ENCODE assay signal across 19 cellular contexts in genomic region chr1:234737210-234737761, GRCh38.
"Had no signal": no experiment of that assay in that cellular context is flagged by ENCODE, and none has a peak within 500 bp of the region (broad histone marks: within the 10 kb centered on the region; RNA-seq: fewer than 3 reads in every experiment).

No MANE protein-coding gene starts in this region.

- H3K36me3 ChIP-seq: adrenal gland, left ventricle myocardium inferior, neutrophil, right lobe of liver, thoracic aorta, upper lobe of left lung had no signal

- H3K36me3 Mint-ChIP-seq: stimulated activated effector memory CD8-positive, alpha-beta T cell treated with anti-CD3 and anti-CD28 coated beads, Interleukin-12 subunit alpha, Interleukin-12 subunit beta, amount 100 ng/mL, for 72 hours had no signal

- H3K9me3 Mint-ChIP-seq: activated CD4-positive, alpha-beta T cell treated with anti-CD3 and anti-CD28 coated beads, Interleukin-2, amount 10 ng/mL, durations not matched to agents 24 days and 14 days; activated naive CD4-positive, alpha-beta T cell treated with anti-CD3 and anti-CD28 coated beads, Interleukin-2, amount 50 U/mL, for 72 hours; stimulated activated effector memory CD8-positive, alpha-beta T cell treated with anti-CD3 and anti-CD28 coated beads, Interleukin-12 subunit alpha, Interleukin-12 subunit beta, amount 100 ng/mL, for 72 hours had no signal

- ATAC-seq: activated CD8-positive, alpha-beta T cell treated with anti-CD3 and anti-CD28 coated beads, Interleukin-2, amount 10 ng/mL, durations not matched to agents 7 days and 5 days; activated naive CD4-positive, alpha-beta T cell treated with anti-CD3 and anti-CD28 coated beads, Interleukin-2, amount 50 U/mL, for 72 hours; right lobe of liver; stimulated activated effector memory CD8-positive, alpha-beta T cell treated with anti-CD3 and anti-CD28 coated beads, Interleukin-12 subunit alpha, Interleukin-12 subunit beta, amount 100 ng/mL, for 72 hours had no signal

- H3K27me3 ChIP-seq: adrenal gland, neutrophil, right lobe of liver, upper lobe of left lung had no signal

- FAIRE-seq: astrocyte had no signal

- DNase-seq: activated CD4-positive, alpha-beta T cell treated with anti-CD3 and anti-CD28 coated beads, Interleukin-2, amount 10 ng/mL, durations not matched to agents 24 days and 14 days; activated CD4-positive, CD25-positive, alpha-beta regulatory T cell; activated CD8-positive, alpha-beta T cell treated with anti-CD3 and anti-CD28 coated beads, Interleukin-2, amount 10 ng/mL, durations not matched to agents 7 days and 5 days; activated gamma-delta T cell treated with Interleukin-2 at 50 U/mL for 16 hours; activated T-cell treated with anti-CD3 and anti-CD28 coated beads, Interleukin-2, amount 50 U/mL, for 48 hours; adrenal gland; foreskin melanocyte; left ventricle myocardium inferior; mammary epithelial cell; right lobe of liver; stimulated activated CD4-positive, alpha-beta T cell treated with anti-CD3 and anti-CD28 coated beads, Interleukin-4, amount 100 ng/mL, for 24 hours; T-helper 9 cell; upper lobe of left lung had no signal

- H3K4me3 ChIP-seq: adrenal gland, left ventricle myocardium inferior, right lobe of liver, thoracic aorta, upper lobe of left lung had no signal

- H3K4me1 ChIP-seq: adrenal gland, left ventricle myocardium inferior, parathyroid adenoma, right lobe of liver had no signal

- H3K27me3 Mint-ChIP-seq: activated CD4-positive, alpha-beta T cell treated with anti-CD3 and anti-CD28 coated beads, Interleukin-2, amount 10 ng/mL, durations not matched to agents 24 days and 14 days had no signal

- H3K27ac ChIP-seq: adrenal gland, left ventricle myocardium inferior, neutrophil, parathyroid adenoma, right lobe of liver, thoracic aorta, upper lobe of left lung had no signal

- H2AFZ ChIP-seq: parathyroid adenoma had no signal

- H3K9me3 ChIP-seq: adrenal gland, left ventricle myocardium inferior, neutrophil, right lobe of liver, thoracic aorta, upper lobe of left lung had no signal

- H3K4me3 Mint-ChIP-seq: activated CD4-positive, alpha-beta T cell treated with anti-CD3 and anti-CD28 coated beads, Interleukin-2, amount 10 ng/mL, durations not matched to agents 24 days and 14 days; activated CD8-positive, alpha-beta T cell treated with anti-CD3 and anti-CD28 coated beads, Interleukin-2, amount 10 ng/mL, durations not matched to agents 7 days and 5 days; stimulated activated effector memory CD8-positive, alpha-beta T cell treated with anti-CD3 and anti-CD28 coated beads, Interleukin-12 subunit alpha, Interleukin-12 subunit beta, amount 100 ng/mL, for 72 hours had no signal

- H3K9ac ChIP-seq: parathyroid adenoma had no signal

- H3K27ac Mint-ChIP-seq: activated CD4-positive, alpha-beta T cell treated with anti-CD3 and anti-CD28 coated beads, Interleukin-2, amount 10 ng/mL, durations not matched to agents 24 days and 14 days; activated CD8-positive, alpha-beta T cell treated with anti-CD3 and anti-CD28 coated beads, Interleukin-2, amount 10 ng/mL, durations not matched to agents 7 days and 5 days had no signal

- H3K79me2 ChIP-seq: parathyroid adenoma had no signal
